ENCODE assay signal across 27 cellular contexts in the genomic region with DNA sequence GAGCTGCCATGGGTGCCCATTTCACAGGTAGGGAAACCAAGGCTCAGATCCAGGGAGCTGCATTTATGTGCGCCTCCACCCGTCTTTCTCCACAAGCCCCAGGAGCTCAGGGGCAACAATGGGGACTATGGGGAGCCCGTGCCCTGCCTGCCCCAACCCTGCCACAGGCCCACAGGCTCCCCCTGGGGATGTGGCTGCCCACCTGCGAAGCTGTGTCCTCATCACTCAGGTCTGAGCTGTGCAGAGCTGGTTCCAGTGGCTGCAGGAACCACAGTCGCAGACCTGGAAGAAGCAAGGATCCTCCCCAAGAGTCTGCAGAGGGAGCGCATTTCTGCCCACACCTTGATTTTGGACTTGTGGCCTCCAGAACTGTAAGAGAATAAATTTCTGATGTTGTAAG. TPM values are rescaled to one million over a fixed set of nuclear protein-coding genes. Genes with fewer than 3 reads are reported as not detected.
A peak's percentile ranks its signal among the peaks of the same experiment; 100 is the strongest.
DNase-seq lines count a peak whose midpoint lies in the region; ATAC-seq and TF ChIP-seq lines count a peak whose summit lies in the region.
"Had no signal": no experiment of that assay in that cellular context is flagged by ENCODE, and none has a peak within 500 bp of the region (broad histone marks: within the 10 kb centered on the region; RNA-seq: fewer than 3 reads in every experiment).

No MANE protein-coding gene starts in this region.

- no peak overlapping the region for H3K27ac ChIP-seq in neuronal stem cell (replicated peaks; ENCODE audit: low read length)
- H3K27ac ChIP-seq in spleen: no peak overlapping the region
- H3K27ac ChIP-seq: BLaER1 had no signal

- no peak for TF ChIP-seq CTCF in spleen (IDR thresholded peaks at IDR 0.05 in 8 of 11, conservative IDR thresholded peaks at IDR 0.05 in 3 of 11)

- no peak for TF ChIP-seq POLR2A in spleen (IDR thresholded peaks at IDR 0.05)

- H3K4me3 ChIP-seq in neuronal stem cell (ENCODE audit: low read length in 2 of 2): no peak overlapping the region
- H3K4me3 ChIP-seq in spleen: no peak overlapping the region
- H3K4me3 ChIP-seq: BLaER1, GM12878 had no signal

- H3K4ac ChIP-seq in neuronal stem cell (ENCODE audit: low read length): no peak overlapping the region

- no peak overlapping the region for H2BK5ac ChIP-seq in neuronal stem cell (ENCODE audit: low read length)

- CTCF ChIA-PET in activated CD8-positive, alpha-beta memory T cell treated with anti-CD3 and anti-CD28 coated beads, Interleukin-2, amount 10 ng/mL, durations not matched to agents 7 days and 5 days (lab: Charles Lee): no interaction called here

- H3K27ac Mint-ChIP-seq in activated CD8-positive, alpha-beta memory T cell treated with anti-CD3 and anti-CD28 coated beads, Interleukin-2, amount 10 ng/mL, durations not matched to agents 7 days and 5 days: no peak overlapping the region
- H3K27ac Mint-ChIP-seq: CD14-positive monocyte; CD4-positive, alpha-beta memory T cell; CD4-positive, CD25-positive, alpha-beta regulatory T cell; CD8-positive, alpha-beta memory T cell had no signal

- H2BK120ac ChIP-seq in neuronal stem cell (ENCODE audit: low read depth, low read length): no peak overlapping the region

- no peak overlapping the region for H3K23ac ChIP-seq in neuronal stem cell (ENCODE audit: low read depth, low read length, poor library complexity)

- H2AK5ac ChIP-seq in neuronal stem cell (ENCODE audit: low read depth, low read length): no peak overlapping the region

- no peak overlapping the region for H2AFZ ChIP-seq in neuronal stem cell (ENCODE audit: low read length)

- no peaks in the 10 kb centered on the region for H3K27me3 Mint-ChIP-seq in activated CD8-positive, alpha-beta memory T cell treated with anti-CD3 and anti-CD28 coated beads, Interleukin-2, amount 10 ng/mL, durations not matched to agents 7 days and 5 days

- no peaks in the 10 kb centered on the region for H3K9me3 Mint-ChIP-seq in activated CD8-positive, alpha-beta memory T cell treated with anti-CD3 and anti-CD28 coated beads, Interleukin-2, amount 10 ng/mL, durations not matched to agents 7 days and 5 days (ENCODE audit: low read depth)

- DNase-seq in ecto neural progenitor cell (ENCODE audit: low spot score): peak; percentile 36
- no peak for DNase-seq in neuronal stem cell (ENCODE audit: low spot score)
- peak; percentile 48 for DNase-seq in spleen
- DNase-seq in activated CD8-positive, alpha-beta memory T cell treated with anti-CD3 and anti-CD28 coated beads, Interleukin-2, amount 10 ng/mL, durations not matched to agents 7 days and 5 days: no peak
- DNase-seq in NCI-H446 (lab: John Stamatoyannopoulos, UW): no peak
- DNase-seq: 8988T; ACHN; BE2C; C1 segment of cervical spinal cord; CD4-positive, alpha-beta memory T cell; CD4-positive, CD25-positive, alpha-beta regulatory T cell; CD8-positive, alpha-beta memory T cell; COR-L47; DMS 273 treated with DMSO at 0.1 percent for 48 hours; DMS153; DMS53; DMS79; DND-41; EL; GDM1 had no signal

- no peak overlapping the region for H3K9ac ChIP-seq in neuronal stem cell (ENCODE audit: low read depth, low read length, poor library complexity)
- H3K9ac ChIP-seq: BLaER1 had no signal

- H3K36me3 ChIP-seq in neuronal stem cell (replicated peaks in 1 of 2; ENCODE audit: control insufficient read depth in 2 of 2, insufficient read depth in 2 of 2, low read length in 2 of 2) (no peaks in the 10 kb centered on the region), spleen (no peaks in the 10 kb centered on the region)
- H3K36me3 ChIP-seq: BE2C, BLaER1 had no signal

- H3K4me1 ChIP-seq in neuronal stem cell (ENCODE audit: control insufficient read depth in 2 of 2, insufficient read depth in 1 of 2, low read depth in 1 of 2, low read length in 2 of 2) (no peaks in the 10 kb centered on the region), spleen (no peaks in the 10 kb centered on the region)
- H3K4me1 ChIP-seq: BE2C, BLaER1 had no signal

- peak overlapping the region; percentile 23 for H4K8ac ChIP-seq in neuronal stem cell (ENCODE audit: low read depth, low read length)

- no peaks in the 10 kb centered on the region for H3K79me1 ChIP-seq in neuronal stem cell (ENCODE audit: low read depth, low read length)

- WGBS in neuronal stem cell (ENCODE audit: extremely low coverage in 2 of 2, insufficient read length in 2 of 2, insufficient replicate concordance in 1 of 2), 2 donors: no CpG with 5 or more reads among the region's 6 CpGs
- WGBS in spleen, 5 donors: 39 to 92% (median 85%) methylated on average over 4 to 6 of the region's 6 CpGs

- no peaks in the 10 kb centered on the region for H3K36me3 Mint-ChIP-seq in activated CD8-positive, alpha-beta memory T cell treated with anti-CD3 and anti-CD28 coated beads, Interleukin-2, amount 10 ng/mL, durations not matched to agents 7 days and 5 days
- H3K36me3 Mint-ChIP-seq: CD14-positive monocyte; CD4-positive, alpha-beta memory T cell; CD4-positive, CD25-positive, alpha-beta regulatory T cell; CD8-positive, alpha-beta memory T cell had no signal

- H3K27me3 ChIP-seq in neuronal stem cell (ENCODE audit: control insufficient read depth in 3 of 3, insufficient read depth in 3 of 3, low read depth in 1 of 3, low read length in 3 of 3) (no peaks in the 10 kb centered on the region), spleen (replicated peaks in 1 of 7) (peaks cover 0 to 14% (median 0%) of the 10 kb centered on the region in 7 donors)
- H3K27me3 ChIP-seq: BE2C, BLaER1 had no signal

- H2BK15ac ChIP-seq in neuronal stem cell (ENCODE audit: low read length): no peak overlapping the region

- no peak overlapping the region for H4K91ac ChIP-seq in neuronal stem cell (ENCODE audit: low read depth, low read length, poor library complexity)

- no peaks in the 10 kb centered on the region for H3K9me3 ChIP-seq in neuronal stem cell (replicated peaks in 1 of 2; ENCODE audit: control insufficient read depth in 2 of 2, insufficient read depth in 1 of 2, low read depth in 1 of 2, low read length in 2 of 2)
- H3K9me3 ChIP-seq in spleen: peaks cover 0 to 3% (median 0%) of the 10 kb centered on the region in 8 donors
- H3K9me3 ChIP-seq: BE2C, BLaER1 had no signal

- intact Hi-C loops in spleen (cut with DNase I; ENCODE audit: low total_unique reads): no loop called here

- no peak overlapping the region for H3K4me3 Mint-ChIP-seq in activated CD8-positive, alpha-beta memory T cell treated with anti-CD3 and anti-CD28 coated beads, Interleukin-2, amount 10 ng/mL, durations not matched to agents 7 days and 5 days
- H3K4me3 Mint-ChIP-seq: CD14-positive monocyte; CD4-positive, alpha-beta memory T cell; CD4-positive, CD25-positive, alpha-beta regulatory T cell; CD8-positive, alpha-beta memory T cell had no signal

- ATAC-seq in activated CD8-positive, alpha-beta memory T cell treated with anti-CD3 and anti-CD28 coated beads, Interleukin-2, amount 10 ng/mL, durations not matched to agents 7 days and 5 days: no peak
- ATAC-seq: GM12878 had no signal

- H3K4me2 ChIP-seq in neuronal stem cell (ENCODE audit: insufficient read depth, low read length, poor library complexity, severe bottlenecking): no peak overlapping the region
- H3K4me2 ChIP-seq: BLaER1 had no signal

- H2BK12ac ChIP-seq in neuronal stem cell (ENCODE audit: low read length): no peak overlapping the region

- H3K4me1 Mint-ChIP-seq in activated CD8-positive, alpha-beta memory T cell treated with anti-CD3 and anti-CD28 coated beads, Interleukin-2, amount 10 ng/mL, durations not matched to agents 7 days and 5 days: no peaks in the 10 kb centered on the region
- H3K4me1 Mint-ChIP-seq: CD14-positive monocyte; CD4-positive, alpha-beta memory T cell; CD4-positive, CD25-positive, alpha-beta regulatory T cell; CD8-positive, alpha-beta memory T cell had no signal

- H3K14ac ChIP-seq in neuronal stem cell (ENCODE audit: low read length): no peak overlapping the region

- H3K18ac ChIP-seq in neuronal stem cell (ENCODE audit: low read length): no peak overlapping the region

RNA-seq across cellular contexts. Expression of a gene that starts 9.8 kb away (rescaled TPM):
- not detected for polyA plus RNA-seq in neuronal stem cell (2013, experiment 1 of 2)
- polyA plus RNA-seq in neuronal stem cell (2013, experiment 2 of 2): not detected
- not detected for total RNA-seq in spleen
- not detected for polyA plus RNA-seq in spleen
- total RNA-seq in activated CD8-positive, alpha-beta memory T cell treated with anti-CD3 and anti-CD28 coated beads, Interleukin-2, amount 10 ng/mL, durations not matched to agents 7 days and 5 days: not detected
- total RNA-seq: A673; CD4-positive, alpha-beta memory T cell; CD4-positive, CD25-positive, alpha-beta regulatory T cell; CD8-positive, alpha-beta memory T cell; Daoy; G401 had no signal
- polyA plus RNA-seq: AG04450; CD14-positive monocyte; CD4-positive, alpha-beta memory T cell; CD4-positive, CD25-positive, alpha-beta regulatory T cell; CD8-positive, alpha-beta memory T cell had no signal

Comparison
In these comparisons a context has a peak if more than half of its experiments do, and no peak if none do; other contexts are left out.
1. DNase-seq: peak in ecto neural progenitor cell (single experiment) and spleen (single experiment); none in neuronal stem cell (single experiment), activated CD8-positive, alpha-beta memory T cell treated with anti-CD3 and anti-CD28 coated beads, Interleukin-2, amount 10 ng/mL, durations not matched to agents 7 days and 5 days (single experiment) and NCI-H446 (0 of 2).